In the genomic region with DNA sequence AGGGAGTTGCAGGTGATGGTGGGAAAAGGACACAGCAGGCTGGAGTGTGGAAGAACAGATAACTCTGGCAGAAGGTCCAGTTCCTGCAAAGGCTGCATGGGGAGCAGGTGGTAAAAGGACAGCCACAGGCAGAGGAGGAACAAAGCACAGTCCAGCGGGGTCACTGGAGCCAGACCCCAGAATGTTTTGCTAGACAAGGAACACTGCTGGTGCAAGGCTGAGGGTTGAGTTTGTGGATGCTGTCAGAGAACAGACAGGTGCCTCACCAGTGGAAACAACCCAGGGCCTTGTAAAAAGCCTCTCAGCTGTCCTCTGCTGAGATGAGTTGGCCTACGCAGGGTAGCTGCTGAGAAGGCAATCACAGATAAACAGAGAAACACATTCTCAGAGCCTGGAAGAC, we compare ENCODE assay signal across 2 cellular contexts.
TF ChIP-seq lines count a peak whose summit lies in the region.

No MANE protein-coding gene starts in this region.

TF ChIP-seq in HEK293, 187 proteins besides CTCF, POLR2A, EP300 and RAD21:
- TF ChIP-seq SCRT1 (tag by site-specific recombination; IDR thresholded peaks at IDR 0.05; ENCODE audit: borderline replicate concordance): 0 out of 2 replicates have a peak, but pooled peaks have one; percentile 14
- TF ChIP-seq SETDB1 (IDR thresholded peaks at IDR 0.05; ENCODE audit: insufficient read length, low read length): no peak

TF ChIP-seq in H1, 55 proteins besides CTCF, POLR2A, EP300 and RAD21:
- TF ChIP-seq CEBPB (IDR thresholded peaks at IDR 0.05; ENCODE audit: low read depth, low read length): no peak
- no peak for TF ChIP-seq BRCA1 (IDR thresholded peaks at IDR 0.05; ENCODE audit: low read depth, low read length)
- TF ChIP-seq ZNF274 (IDR thresholded peaks at IDR 0.05; ENCODE audit: borderline replicate concordance, extremely low read depth, low read length): no peak
- TF ChIP-seq CBX8 (IDR thresholded peaks at IDR 0.05; ENCODE audit: borderline replicate concordance, low read depth, low read length): no peak
- TF ChIP-seq KDM5A (IDR thresholded peaks at IDR 0.05; ENCODE audit: low read length): no peak
- no peak for TF ChIP-seq GABPA (IDR thresholded peaks at IDR 0.05; ENCODE audit: borderline replicate concordance, insufficient read depth, low read length)
- TF ChIP-seq BACH1 (IDR thresholded peaks at IDR 0.05; ENCODE audit: low read length): no peak
- no peak for TF ChIP-seq JUN (IDR thresholded peaks at IDR 0.05; ENCODE audit: low read depth, low read length)
- no peak for TF ChIP-seq SP4 (IDR thresholded peaks at IDR 0.05; ENCODE audit: low read length)
- no peak for TF ChIP-seq SAP30 (IDR thresholded peaks at IDR 0.05; ENCODE audit: insufficient read depth, insufficient replicate concordance, low read length)
- TF ChIP-seq POLR2AphosphoS5 (IDR thresholded peaks at IDR 0.05; ENCODE audit: low read depth, low read length): no peak
- no peak for TF ChIP-seq MAFK (IDR thresholded peaks at IDR 0.05; ENCODE audit: low read depth, low read length)
- no peak for TF ChIP-seq SP1 (IDR thresholded peaks at IDR 0.05; ENCODE audit: low read depth, low read length)
- TF ChIP-seq CBX5 (IDR thresholded peaks at IDR 0.05; ENCODE audit: low read depth, low read length): no peak
- TF ChIP-seq PHF8 (conservative IDR thresholded peaks at IDR 0.05; ENCODE audit: low read depth, low read length): no peak
- TF ChIP-seq TEAD4 (IDR thresholded peaks at IDR 0.05; ENCODE audit: low read depth, low read length): no peak
